8 cellular contexts compared by ENCODE assay signal in genomic region chr6:16332175-16332542, GRCh38.
DNase-seq lines count a peak whose midpoint lies in the region; ATAC-seq and TF ChIP-seq lines count a peak whose summit lies in the region.

No MANE protein-coding gene starts in this region.

- WGBS in HUES64: 15% methylated on average over 7 of the region's 7 CpGs
- WGBS in stomach, 5 donors: 3 to 7% (median 4%) methylated on average over 7 of the region's 7 CpGs

- H2AFZ ChIP-seq in fibroblast of lung (ENCODE audit: low read length): no peak overlapping the region

- no peak overlapping the region for H3K27ac Mint-ChIP-seq in activated T-cell treated with anti-CD3 and anti-CD28 coated beads, Interleukin-2, amount 50 U/mL, for 24 hours
- no peak overlapping the region for H3K27ac Mint-ChIP-seq in nephron progenitor cell

- DNase-seq in OCI-M2 (lab: John Stamatoyannopoulos, UW; ENCODE audit: unreplicated experiment): peak; percentile 55
- DNase-seq in activated T-cell treated with anti-CD3 and anti-CD28 coated beads, Interleukin-2, amount 50 U/mL, for 24 hours: peak; percentile 82
- DNase-seq in fibroblast of lung (ENCODE audit: low read depth in 2 of 2): peak; percentile 65 to 79
- peak; percentile 85 for DNase-seq in nephron progenitor cell
- peak; percentile 87 for DNase-seq in stomach

- H3K9ac ChIP-seq in HUES64 (ENCODE audit: low read depth, low read length) (no peak overlapping the region), fibroblast of lung (ENCODE audit: insufficient read depth, low read length) (no peak overlapping the region)

- H3F3A ChIP-seq in DOHH2 (ENCODE audit: control insufficient read depth, insufficient read depth): peaks cover 3% of the 10 kb centered on the region; the same call in 1 of the 2 replicates

- peaks cover 7% of the 10 kb centered on the region for H3K4me1 Mint-ChIP-seq in activated T-cell treated with anti-CD3 and anti-CD28 coated beads, Interleukin-2, amount 50 U/mL, for 24 hours (ENCODE audit: low read depth)
- peaks cover 14% of the 10 kb centered on the region for H3K4me1 Mint-ChIP-seq in nephron progenitor cell

- no peak overlapping the region for H3K4me3 Mint-ChIP-seq in activated T-cell treated with anti-CD3 and anti-CD28 coated beads, Interleukin-2, amount 50 U/mL, for 24 hours
- no peak overlapping the region for H3K4me3 Mint-ChIP-seq in nephron progenitor cell

- H3K79me2 ChIP-seq in DOHH2 (ENCODE audit: control insufficient read depth, low read length) (no peaks in the 10 kb centered on the region), fibroblast of lung (ENCODE audit: control insufficient read depth, insufficient read depth, low read length) (no peaks in the 10 kb centered on the region)

- peak; percentile 90 for TF ChIP-seq CTCF in DOHH2 (IDR thresholded peaks at IDR 0.05; ENCODE audit: low read depth, low read length, poor library complexity, severe bottlenecking)
- peak; percentile 88 to 93 for TF ChIP-seq CTCF in fibroblast of lung (conservative IDR thresholded peaks at IDR 0.05 in 1 of 2, IDR thresholded peaks at IDR 0.05 in 1 of 2; ENCODE audit: low read depth in 1 of 2, low read length in 2 of 2)
- peak; percentile 87 for TF ChIP-seq CTCF in nephron progenitor cell (IDR thresholded peaks at IDR 0.05)
- TF ChIP-seq CTCF in stomach (IDR thresholded peaks at IDR 0.05): peak in 5 of 7 experiments; percentile 83 to 94 (median 89)

- peaks cover 23% of the 10 kb centered on the region for H3K4me1 ChIP-seq in DOHH2 (ENCODE audit: control insufficient read depth, low read length)
- H3K4me1 ChIP-seq in HUES64 (ENCODE audit: insufficient read depth, low read length): peaks cover 10% of the 10 kb centered on the region
- H3K4me1 ChIP-seq in fibroblast of lung (ENCODE audit: control insufficient read depth, extremely low read depth, insufficient read depth, low read length): peaks cover 42% of the 10 kb centered on the region
- H3K4me1 ChIP-seq in stomach: peaks cover 12 to 47% (median 24%) of the 10 kb centered on the region in 4 donors

- peak overlapping the region; percentile 55 for H3K4me3 ChIP-seq in DOHH2 (ENCODE audit: low read length)
- peak overlapping the region; percentile 5; the same call in 1 of the 2 replicates for H3K4me3 ChIP-seq in HUES64 (ENCODE audit: low read length)
- H3K4me3 ChIP-seq in fibroblast of lung (replicated peaks in 1 of 4; ENCODE audit: control extremely low read depth in 1 of 4, insufficient read depth in 1 of 4, low read depth in 3 of 4, low read length in 4 of 4): no peak overlapping the region
- H3K4me3 ChIP-seq in stomach: no peak overlapping the region

- H3K9me3 Mint-ChIP-seq in activated T-cell treated with anti-CD3 and anti-CD28 coated beads, Interleukin-2, amount 50 U/mL, for 24 hours: no peaks in the 10 kb centered on the region
- H3K9me3 Mint-ChIP-seq in nephron progenitor cell: no peaks in the 10 kb centered on the region

- peak; percentile 92 for ATAC-seq in GM21529 (IDR thresholded peaks at IDR 0.05; ENCODE audit: unreplicated experiment)

- H3K27me3 ChIP-seq in DOHH2 (ENCODE audit: control insufficient read depth, low read length) (no peaks in the 10 kb centered on the region), HUES64 (ENCODE audit: insufficient read depth, low read length) (no peaks in the 10 kb centered on the region), fibroblast of lung (ENCODE audit: control insufficient read depth, insufficient read depth, low read length) (no peaks in the 10 kb centered on the region), stomach (no peaks in the 10 kb centered on the region)

- H3K36me3 ChIP-seq in DOHH2 (ENCODE audit: control insufficient read depth, low read length): no peaks in the 10 kb centered on the region
- H3K36me3 ChIP-seq in HUES64 (ENCODE audit: insufficient read depth, low read length): no peaks in the 10 kb centered on the region
- peaks cover 1% of the 10 kb centered on the region for H3K36me3 ChIP-seq in fibroblast of lung (ENCODE audit: control insufficient read depth, insufficient read depth, low read length)
- H3K36me3 ChIP-seq in stomach: peaks cover 10 to 12% (median 10%) of the 10 kb centered on the region in 4 donors

- no peaks in the 10 kb centered on the region for H3K9me2 ChIP-seq in DOHH2 (replicated peaks; ENCODE audit: control insufficient read depth, low read length)

- H3K36me3 Mint-ChIP-seq in activated T-cell treated with anti-CD3 and anti-CD28 coated beads, Interleukin-2, amount 50 U/mL, for 24 hours (ENCODE audit: low read depth): peaks cover 15% of the 10 kb centered on the region
- peaks cover 4% of the 10 kb centered on the region for H3K36me3 Mint-ChIP-seq in nephron progenitor cell (ENCODE audit: low read depth)

- no peaks in the 10 kb centered on the region for H4K20me1 ChIP-seq in DOHH2 (ENCODE audit: control insufficient read depth, insufficient read depth, low read depth, low read length)
- no peaks in the 10 kb centered on the region for H4K20me1 ChIP-seq in fibroblast of lung (ENCODE audit: control insufficient read depth, extremely low read depth, insufficient read depth, low read length)

- H3K27ac ChIP-seq in DOHH2 (ENCODE audit: low read depth, low read length) (peak overlapping the region; percentile 56), HUES64 (ENCODE audit: low read depth, low read length) (peak overlapping the region; percentile 73; the same call in 1 of the 2 replicates), fibroblast of lung (ENCODE audit: insufficient read depth, low read length) (peak overlapping the region; percentile 5), stomach (peak overlapping the region in 2 of 5 donors; percentile 23 to 47)

- H3K9me3 ChIP-seq in DOHH2 (ENCODE audit: control insufficient read depth, insufficient read depth, low read length): no peaks in the 10 kb centered on the region
- H3K9me3 ChIP-seq in HUES64 (ENCODE audit: insufficient read depth, low read depth, low read length): no peaks in the 10 kb centered on the region
- H3K9me3 ChIP-seq in fibroblast of lung (ENCODE audit: control insufficient read depth, insufficient read depth, low read depth, low read length): no peaks in the 10 kb centered on the region
- H3K9me3 ChIP-seq in stomach: no peaks in the 10 kb centered on the region

- intact Hi-C loops in stomach (cut with DNase I; ENCODE audit: low total_unique reads): loop anchor here (10.0 kb wide), 1 partner anchor 443 kb away; no protein-coding TSS in a partner anchor

- H3K27me3 Mint-ChIP-seq in activated T-cell treated with anti-CD3 and anti-CD28 coated beads, Interleukin-2, amount 50 U/mL, for 24 hours: no peaks in the 10 kb centered on the region
- peaks cover 15% of the 10 kb centered on the region for H3K27me3 Mint-ChIP-seq in nephron progenitor cell (ENCODE audit: low read depth, poor library complexity)

- TF ChIP-seq POLR2A in stomach (IDR thresholded peaks at IDR 0.05): no peak

- H3K4me2 ChIP-seq in DOHH2 (ENCODE audit: low read length): peak overlapping the region; percentile 80
- peak overlapping the region; percentile 13 for H3K4me2 ChIP-seq in fibroblast of lung (ENCODE audit: extremely low read depth, insufficient read depth, low read length)

- TF ChIP-seq EP300 in stomach (IDR thresholded peaks at IDR 0.05): no peak

Comparison
In these comparisons a context has a peak if more than half of its experiments do, and no peak if none do; other contexts are left out.
1. H3K4me3 ChIP-seq: peak in DOHH2 (single experiment) and HUES64 (single experiment); none in fibroblast of lung (0 of 4) and stomach (0 of 4).
2. Peak in every context shown above with its lines, with median percentiles within 50 percentile points of each other: CTCF ChIP-seq and DNase-seq.